Comparison of ENCODE assay signal across 20 cellular contexts in genomic region chr7:98296833-98297232, GRCh38.
"Had no signal": no experiment of that assay in that cellular context is flagged by ENCODE, and none has a peak within 500 bp of the region (broad histone marks: within the 10 kb centered on the region; RNA-seq: fewer than 3 reads in every experiment).

No MANE protein-coding gene starts in this region.

- H3K9me3 ChIP-seq: stomach, upper lobe of left lung had no signal

- H3K27me3 ChIP-seq: cardiac muscle cell, foreskin keratinocyte, stomach, upper lobe of left lung had no signal

- H3K27ac ChIP-seq: cardiac muscle cell, foreskin keratinocyte had no signal

- H3K27ac Mint-ChIP-seq: activated naive CD8-positive, alpha-beta T cell; activated T-cell treated with anti-CD3 and anti-CD28 coated beads, Interleukin-2, amount 50 U/mL, for 72 hours; dendritic cell treated with granulocyte-macrophage colony-stimulating factor and Interleukin-4, amounts not matched to agents 40 ng/mL and 50 ng/mL, for 4 days; natural killer cell had no signal

- H3K4me3 ChIP-seq: cardiac muscle cell, smooth muscle cell, stomach, upper lobe of left lung had no signal

- H3K4me1 ChIP-seq: foreskin keratinocyte had no signal

- H3K36me3 Mint-ChIP-seq: activated naive CD8-positive, alpha-beta T cell; natural killer cell had no signal

- FAIRE-seq: islet of Langerhans had no signal

- H3K36me3 ChIP-seq: cardiac muscle cell had no signal

- ATAC-seq: activated T-cell treated with anti-CD3 and anti-CD28 coated beads, Interleukin-2, amount 50 U/mL, for 72 hours; effector memory CD8-positive, alpha-beta T cell; foreskin keratinocyte; left cardiac atrium; sciatic nerve had no signal

- H3K9me3 Mint-ChIP-seq: activated T-cell treated with anti-CD3 and anti-CD28 coated beads, Interleukin-2, amount 50 U/mL, for 72 hours; dendritic cell treated with granulocyte-macrophage colony-stimulating factor and Interleukin-4, amounts not matched to agents 40 ng/mL and 50 ng/mL, for 4 days; effector memory CD8-positive, alpha-beta T cell; natural killer cell had no signal

- DNase-seq: activated CD4-positive, CD25-positive, alpha-beta regulatory T cell treated with anti-CD3 and anti-CD28 coated beads, Interleukin-2, amount 50 U/mL, for 72 hours; activated gamma-delta T cell; activated T-cell treated with anti-CD3 and anti-CD28 coated beads, Interleukin-2, amount 50 U/mL, for 72 hours; effector memory CD8-positive, alpha-beta T cell; foreskin keratinocyte; glutamatergic neuron; hippocampal formation; left cardiac atrium; mesendoderm; natural killer cell; nucleus accumbens; stimulated activated CD4-positive, alpha-beta T cell treated with anti-CD3 and anti-CD28 coated beads, Interleukin-4, amount 100 ng/mL, for 1 hour; stomach had no signal

- H3K4me2 ChIP-seq: smooth muscle cell had no signal
